9 cellular contexts compared by ENCODE assay signal in genomic region chr6:159134701-159135364, GRCh38. TPM values are rescaled to one million over a fixed set of nuclear protein-coding genes. Genes with fewer than 3 reads are reported as not detected.
DNase-seq lines count a peak whose midpoint lies in the region; ATAC-seq and FAIRE-seq lines count a peak whose summit lies in the region.
"Had no signal": no experiment of that assay in that cellular context is flagged by ENCODE, and none has a peak within 500 bp of the region (broad histone marks: within the 10 kb centered on the region; RNA-seq: fewer than 3 reads in every experiment).

No MANE protein-coding gene starts in this region.

- H3K36me3 Mint-ChIP-seq in T-cell = no peaks in the 10 kb centered on the region

- WGBS in right cardiac atrium = 31% methylated on average over 9 of the region's 9 CpGs
- WGBS in small intestine, 3 donors = 22 to 25% (median 25%) methylated on average over 9 of the region's 9 CpGs

- peaks cover 6 to 7% (median 6%) of the 10 kb centered on the region in 3 donors for H3K4me1 Mint-ChIP-seq in T-cell

- H3K27ac Mint-ChIP-seq in T-cell = no peak overlapping the region

- H3K27me3 ChIP-seq in adipocyte (replicated peaks; ENCODE audit: control insufficient read depth, insufficient read depth, low read length) (peaks cover 55% of the 10 kb centered on the region), right cardiac atrium (ENCODE audit: control insufficient read depth, insufficient read depth) (no peaks in the 10 kb centered on the region), small intestine (ENCODE audit: control insufficient read depth in 2 of 2, insufficient read depth in 2 of 2, low read length in 2 of 2) (peaks cover 0 to 2% of the 10 kb centered on the region in 2 donors)

- no peaks in the 10 kb centered on the region for H3K9me3 Mint-ChIP-seq in T-cell

- intact Hi-C loops in right cardiac atrium (cut with DNase I) = loop anchor here (2.0 to 10.0 kb wide), 3 partner anchors 90 to 120 kb away; partner anchors contain the start of gene TAGAP (in 2 of the 4)

- DNase-seq in DMS53 treated with DMSO at 0.1 percent for 48 hours (lab: John Stamatoyannopoulos, UW; ENCODE audit: unreplicated experiment) (peak; percentile 4), NCI-H1092 treated with DMSO at 0.1 percent for 48 hours (lab: John Stamatoyannopoulos, UW) (peak; percentile 50), T-cell (peak; percentile 39 to 79 (median 67)), adipocyte (ENCODE audit: low read depth) (peak; percentile 81), right cardiac atrium (peak; percentile 51 to 77 (median 61)), small intestine (peak; percentile 68)

- ATAC-seq in GM21786 (IDR thresholded peaks at IDR 0.05; ENCODE audit: unreplicated experiment) (peak; percentile 72), T-cell (replicated peaks in 1 of 4) (peak; percentile 85 to 92 (median 88)), right cardiac atrium (peak; percentile 57 to 71), HG02938 (IDR thresholded peaks at IDR 0.05; ENCODE audit: unreplicated experiment) (no peak)

- H3K4me3 Mint-ChIP-seq in T-cell = no peak overlapping the region

- no peak for FAIRE-seq in small intestine (lab: Jason Lieb, UNC)
- FAIRE-seq: colon had no signal

- H3K4me3 ChIP-seq in adipocyte (ENCODE audit: low read length) (no peak overlapping the region), right cardiac atrium (ENCODE audit: low read length) (no peak overlapping the region), small intestine (ENCODE audit: low read depth in 1 of 2, low read length in 2 of 2) (no peak overlapping the region)

- CTCF ChIA-PET in T-cell (lab: Charles Lee) = interaction anchor here (0.6 to 6.3 kb wide), 33 partner anchors 10 to 1860 kb away, joined by 3 to 162 read pairs (median 4); partner anchors contain the start of genes RSPH3 (in 1 of the 2) and TAGAP (in 1 of the 2)

- H3K27me3 Mint-ChIP-seq in T-cell = peaks cover 0 to 6% of the 10 kb centered on the region in 2 donors

- no peak overlapping the region for H3K9ac ChIP-seq in adipocyte (ENCODE audit: low read length)

- H3K36me3 ChIP-seq in adipocyte (ENCODE audit: control insufficient read depth, insufficient read depth, low read length, severe bottlenecking) (no peaks in the 10 kb centered on the region), small intestine (ENCODE audit: control insufficient read depth in 2 of 2, insufficient read depth in 2 of 2, low read length in 2 of 2) (no peaks in the 10 kb centered on the region)

- POLR2A ChIA-PET in T-cell (lab: Charles Lee) = interaction anchor here in 1 of 2 donors (0.6 to 0.8 kb wide), 3 partner anchors 90 to 126 kb away, joined by 3 to 5 read pairs (median 3); no protein-coding TSS in a partner anchor

- H3K9me3 ChIP-seq in adipocyte (ENCODE audit: control insufficient read depth, low read length) (no peaks in the 10 kb centered on the region), right cardiac atrium (ENCODE audit: control insufficient read depth, low read length) (no peaks in the 10 kb centered on the region), small intestine (ENCODE audit: control insufficient read depth, low read depth) (no peaks in the 10 kb centered on the region)

- H3K27ac ChIP-seq in right cardiac atrium (ENCODE audit: low read length) (no peak overlapping the region), small intestine (ENCODE audit: low read depth in 1 of 2, low read length in 1 of 2) (no peak overlapping the region)

- H3K4me1 ChIP-seq in adipocyte (ENCODE audit: control insufficient read depth, insufficient read depth, low read length) (no peaks in the 10 kb centered on the region), right cardiac atrium (ENCODE audit: control insufficient read depth, insufficient read depth, low read length) (no peaks in the 10 kb centered on the region), small intestine (ENCODE audit: control insufficient read depth in 2 of 2, insufficient read depth in 1 of 2, low read depth in 1 of 2, low read length in 1 of 2) (no peaks in the 10 kb centered on the region)

RNA-seq across cellular contexts. Expression of gene FNDC1, which starts 34.4 kb away (rescaled TPM):
- total RNA-seq in T-cell (under 1 TPM in 1 of 5 donors, not detected in 4; 0.03 TPM), right cardiac atrium (1 to 10 TPM in 1 of 4 donors, under 1 TPM in 3; 0.23 to 1.3 (median 0.39) TPM)
- polyA plus RNA-seq in right cardiac atrium (0.07 TPM), small intestine (under 1 TPM in 2 of 3 donors, not detected in 1; 0.27 to 0.28 TPM)

Comparison
In these comparisons a context has a peak if more than half of its experiments do, and no peak if none do; other contexts are left out.
1. DNase-seq: peak in every context shown above with its lines; median percentile 81 in adipocyte; 68 in small intestine; 67 in T-cell; 61 in right cardiac atrium; 50 in NCI-H1092 treated with DMSO at 0.1 percent for 48 hours; 4 in DMS53 treated with DMSO at 0.1 percent for 48 hours.